7 cellular contexts compared by ENCODE assay signal in genomic region chr15:62272290-62272689, GRCh38.
"Had no signal": no experiment of that assay in that cellular context is flagged by ENCODE, and none has a peak within 500 bp of the region (broad histone marks: within the 10 kb centered on the region; RNA-seq: fewer than 3 reads in every experiment).

No MANE protein-coding gene starts in this region.

- ATAC-seq: HepG2, K562 had no signal

- H3K4me3 ChIP-seq: K562 had no signal

- FAIRE-seq: HepG2, K562 had no signal

- H3K4me2 ChIP-seq: KMS-11 had no signal

- DNase-seq: IMR-90, KBM-7, KG1 had no signal

- H3K27ac ChIP-seq: HL-60, KMS-11 had no signal
